21 cellular contexts compared by ENCODE assay signal in genomic region chr5:133203317-133204305, GRCh38.
DNase-seq lines count a peak whose midpoint lies in the region; ATAC-seq and TF ChIP-seq lines count a peak whose summit lies in the region.
"Had no signal": no experiment of that assay in that cellular context is flagged by ENCODE, and none has a peak within 500 bp of the region (broad histone marks: within the 10 kb centered on the region; RNA-seq: fewer than 3 reads in every experiment).

No MANE protein-coding gene starts in this region.

- TF ChIP-seq CTCF in chondrocyte (IDR thresholded peaks at IDR 0.05) (no peak), parathyroid adenoma (IDR thresholded peaks at IDR 0.05) (no peak), left lung (IDR thresholded peaks at IDR 0.05) (no peak)

- ATAC-seq in left lung = no peak
- no peak for ATAC-seq in HG03432 (IDR thresholded peaks at IDR 0.05; ENCODE audit: unreplicated experiment)
- ATAC-seq: pancreas had no signal

- POLR2A ChIA-PET in HEK293T (lab: Yijun Ruan, JAX) = no interaction called here

- H3K27ac ChIP-seq in parathyroid adenoma (peak overlapping the region; percentile 98), left lung (no peak overlapping the region)
- H3K27ac ChIP-seq: ascending aorta, pancreas had no signal

- no peak overlapping the region for H3K4me3 ChIP-seq in parathyroid adenoma (ENCODE audit: low read depth, low read length)
- H3K4me3 ChIP-seq in left lung = no peak overlapping the region
- H3K4me3 ChIP-seq: ascending aorta, pancreas had no signal

- no peaks in the 10 kb centered on the region for H3K36me3 Mint-ChIP-seq in chondrocyte (ENCODE audit: low read depth)
- no peaks in the 10 kb centered on the region for H3K36me3 Mint-ChIP-seq in activated naive CD8-positive, alpha-beta T cell treated with anti-CD3 and anti-CD28 coated beads for 36 hours

- H3K4me1 ChIP-seq in parathyroid adenoma = peaks cover 72% of the 10 kb centered on the region
- H3K4me1 ChIP-seq in left lung = no peaks in the 10 kb centered on the region
- H3K4me1 ChIP-seq: ascending aorta, pancreas had no signal

- H3K36me3 ChIP-seq in parathyroid adenoma (ENCODE audit: control insufficient read depth, insufficient read depth, low read length) = no peaks in the 10 kb centered on the region
- H3K36me3 ChIP-seq in left lung = no peaks in the 10 kb centered on the region
- H3K36me3 ChIP-seq: ascending aorta, pancreas had no signal

- H3K9me3 ChIP-seq in parathyroid adenoma (ENCODE audit: control insufficient read depth, low read length) = no peaks in the 10 kb centered on the region
- no peaks in the 10 kb centered on the region for H3K9me3 ChIP-seq in left lung
- H3K9me3 ChIP-seq: ascending aorta, pancreas had no signal

- peak overlapping the region; percentile 66 for H3K27ac Mint-ChIP-seq in chondrocyte (ENCODE audit: unreplicated experiment)
- no peak overlapping the region for H3K27ac Mint-ChIP-seq in activated naive CD8-positive, alpha-beta T cell treated with anti-CD3 and anti-CD28 coated beads for 36 hours
- H3K27ac Mint-ChIP-seq: activated naive CD4-positive, alpha-beta T cell treated with anti-CD3 and anti-CD28 coated beads for 36 hours; naive B cell; type B pancreatic cell had no signal

- intact Hi-C loops in left lung (cut with DNase I) = no loop called here

- H3K9me3 Mint-ChIP-seq in chondrocyte (ENCODE audit: low read depth) = no peaks in the 10 kb centered on the region
- H3K9me3 Mint-ChIP-seq in activated naive CD8-positive, alpha-beta T cell treated with anti-CD3 and anti-CD28 coated beads for 36 hours = no peaks in the 10 kb centered on the region
- H3K9me3 Mint-ChIP-seq: activated naive CD4-positive, alpha-beta T cell treated with anti-CD3 and anti-CD28 coated beads for 36 hours; type B pancreatic cell had no signal

- H3K9ac ChIP-seq in parathyroid adenoma = peak overlapping the region; percentile 1

- CTCF ChIA-PET in HEK293T (lab: Yijun Ruan, JAX) = interaction anchor here (0.9 kb wide), 1 partner anchor 19 kb away, joined by 3 read pairs; no protein-coding TSS in a partner anchor

- H3K4me3 Mint-ChIP-seq in chondrocyte (ENCODE audit: unreplicated experiment) = no peak overlapping the region
- no peak overlapping the region for H3K4me3 Mint-ChIP-seq in activated naive CD8-positive, alpha-beta T cell treated with anti-CD3 and anti-CD28 coated beads for 36 hours
- H3K4me3 Mint-ChIP-seq: activated naive CD4-positive, alpha-beta T cell treated with anti-CD3 and anti-CD28 coated beads for 36 hours; type B pancreatic cell had no signal

- peaks cover 34% of the 10 kb centered on the region for H3K4me1 Mint-ChIP-seq in chondrocyte (ENCODE audit: low read depth)
- no peaks in the 10 kb centered on the region for H3K4me1 Mint-ChIP-seq in activated naive CD8-positive, alpha-beta T cell treated with anti-CD3 and anti-CD28 coated beads for 36 hours
- H3K4me1 Mint-ChIP-seq: naive B cell had no signal

- H3K27me3 ChIP-seq in parathyroid adenoma (ENCODE audit: control insufficient read depth, insufficient read depth, low read length) (no peaks in the 10 kb centered on the region), left lung (peaks cover 0 to 6% of the 10 kb centered on the region in 2 donors)
- H3K27me3 ChIP-seq: ascending aorta, pancreas had no signal

- DNase-seq in HEK293T (ENCODE audit: extremely low spot score) (no peak), NCI-H2171 treated with DMSO at 0.1 percent for 48 hours (lab: John Stamatoyannopoulos, UW) (peak; percentile 73), chondrocyte (ENCODE audit: low spot score) (no peak), left lung (no peak), NCI-H748 (lab: John Stamatoyannopoulos, UW; ENCODE audit: unreplicated experiment) (no peak)
- no peak for DNase-seq in activated naive CD8-positive, alpha-beta T cell treated with anti-CD3 and anti-CD28 coated beads for 36 hours
- DNase-seq: activated CD4-positive, alpha-beta T cell treated with anti-CD3 and anti-CD28 coated beads, Interleukin-2, amount 50 U/mL, for 1 hour; activated naive CD4-positive, alpha-beta T cell treated with anti-CD3 and anti-CD28 coated beads for 36 hours; activated T-cell treated with anti-CD3 and anti-CD28 coated beads for 4 hours; GOT3; naive B cell; NCI-H187; NCI-H510A; pancreas; SHP77; stimulated activated CD4-positive, alpha-beta T cell treated with anti-CD3 and anti-CD28 coated beads, Interleukin-2, amount 100 ng/mL, for 48 hours; T-helper 1 cell had no signal

- peaks cover 5% of the 10 kb centered on the region for H3K27me3 Mint-ChIP-seq in chondrocyte (ENCODE audit: low read depth)
- H3K27me3 Mint-ChIP-seq in activated naive CD8-positive, alpha-beta T cell treated with anti-CD3 and anti-CD28 coated beads for 36 hours = no peaks in the 10 kb centered on the region

- no peak overlapping the region for H3K4me2 ChIP-seq in parathyroid adenoma (ENCODE audit: low read length)

- no peaks in the 10 kb centered on the region for H3K79me2 ChIP-seq in parathyroid adenoma

- peak overlapping the region; percentile 79 for H2AFZ ChIP-seq in parathyroid adenoma

TF ChIP-seq in HEK293T, 16 proteins besides CTCF, POLR2A, EP300 and RAD21:
- TF ChIP-seq LEF1 (IDR thresholded peaks at IDR 0.05; ENCODE audit: borderline replicate concordance) (no peak), PKNOX1 (IDR thresholded peaks at IDR 0.05) (peak; percentile 73), SUZ12 (IDR thresholded peaks at IDR 0.05) (no peak), ARNT (IDR thresholded peaks at IDR 0.05) (no peak), BHLHE40 (IDR thresholded peaks at IDR 0.05; ENCODE audit: borderline replicate concordance) (no peak), CTBP1 (IDR thresholded peaks at IDR 0.05; ENCODE audit: borderline replicate concordance) (no peak), FOXK2 (IDR thresholded peaks at IDR 0.05) (no peak)
